In the genomic region with DNA sequence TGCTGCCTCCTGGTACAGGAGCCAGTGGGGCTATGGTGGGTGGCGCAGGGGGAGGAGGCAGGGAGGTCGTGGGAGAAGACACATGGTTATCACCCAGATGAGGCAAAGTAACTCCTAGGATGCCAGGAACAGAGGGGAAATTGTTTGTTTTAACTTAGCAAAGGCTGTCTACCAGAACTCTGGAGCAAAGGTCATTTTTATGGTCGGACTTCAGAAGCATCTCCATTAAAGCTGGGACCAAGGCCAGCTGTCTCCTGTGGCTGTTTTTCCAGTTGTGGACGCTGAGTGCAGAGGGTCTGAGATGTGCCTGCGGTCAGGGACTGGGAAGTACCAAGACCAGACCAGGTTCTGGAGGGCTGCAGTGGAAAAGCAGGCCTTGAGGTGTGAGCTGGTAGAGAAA, we compare ENCODE assay signal across 30 cellular contexts.
"Had no signal": no experiment of that assay in that cellular context is flagged by ENCODE, and none has a peak within 500 bp of the region (broad histone marks: within the 10 kb centered on the region; RNA-seq: fewer than 3 reads in every experiment).

No MANE protein-coding gene starts in this region.

- H3K4me1 ChIP-seq: lower lobe of right lung, prostate gland, vagina had no signal

- H3K9me3 Mint-ChIP-seq: immature natural killer cell; natural killer cell treated with Interleukin-12 subunit alpha and Interleukin-12 subunit beta and Interleukin-15 and Interleukin-18, amount 100 ng/mL, for 72 hours; stimulated activated naive CD8-positive, alpha-beta T cell treated with anti-CD3 and anti-CD28 coated beads, Interleukin-15, amount 100 ng/mL, for 72 hours had no signal

- H3K36me3 ChIP-seq: lower lobe of right lung, pancreas, prostate gland, sigmoid colon, tibial nerve, upper lobe of left lung, vagina had no signal

- FAIRE-seq: islet of Langerhans, kidney, pancreas had no signal

- DNase-seq: head of caudate nucleus; hypothalamus; immature natural killer cell; kidney; left ventricle myocardium superior; lower lobe of right lung; mammary epithelial cell; mesenchymal stem cell; naive B cell; nucleus accumbens; posterior cingulate gyrus; retina; right cardiac atrium; sigmoid colon; stimulated activated CD4-positive, alpha-beta T cell treated with anti-CD3 and anti-CD28 coated beads, Interleukin-1b, Interleukin-23, amount 100 ng/mL, for 48 hours; stimulated activated CD4-positive, alpha-beta T cell treated with anti-CD3 and anti-CD28 coated beads, Interleukin-2, amount 100 ng/mL, for 48 hours; stimulated activated CD4-positive, alpha-beta T cell treated with anti-CD3 and anti-CD28 coated beads, Interleukin-4, amount 100 ng/mL, for 4 hours; stimulated activated CD8-positive, alpha-beta memory T cell treated with anti-CD3 and anti-CD28 coated beads, Interleukin-4, amount 100 ng/mL, for 48 hours; stimulated activated naive CD4-positive, alpha-beta T cell treated with Interleukin-2 at 50 U/mL for 16 hours; stimulated activated naive CD8-positive, alpha-beta T cell treated with anti-CD3 and anti-CD28 coated beads, Interleukin-15, amount 100 ng/mL, for 72 hours; substantia nigra; upper lobe of left lung had no signal

- H3K27me3 ChIP-seq: pancreas, sigmoid colon, tibial nerve, upper lobe of left lung, vagina had no signal

- ATAC-seq: left ventricle myocardium superior; lower lobe of right lung; natural killer cell treated with Interleukin-12 subunit alpha and Interleukin-12 subunit beta and Interleukin-15 and Interleukin-18, amount 100 ng/mL, for 72 hours; pancreas; right cardiac atrium; stimulated activated memory B cell treated with anti-CD40 and anti-IgM and Interleukin-4, amounts not matched to agents 10 μg/mL and 1 μg/mL and 100 μg/mL, for 72 hours; stimulated activated naive CD8-positive, alpha-beta T cell treated with anti-CD3 and anti-CD28 coated beads, Interleukin-15, amount 100 ng/mL, for 72 hours had no signal

- H3K27me3 Mint-ChIP-seq: stimulated activated naive CD8-positive, alpha-beta T cell treated with anti-CD3 and anti-CD28 coated beads, Interleukin-15, amount 100 ng/mL, for 72 hours had no signal

- H3K4me3 ChIP-seq: lower lobe of right lung, pancreas, prostate gland, sigmoid colon, smooth muscle cell, tibial nerve, upper lobe of left lung, vagina had no signal

- H3K4me3 Mint-ChIP-seq: immature natural killer cell; naive B cell; natural killer cell treated with Interleukin-12 subunit alpha and Interleukin-12 subunit beta and Interleukin-15 and Interleukin-18, amount 100 ng/mL, for 72 hours; stimulated activated memory B cell treated with anti-CD40 and anti-IgM and Interleukin-4, amounts not matched to agents 10 μg/mL and 1 μg/mL and 100 μg/mL, for 72 hours; stimulated activated naive CD8-positive, alpha-beta T cell treated with anti-CD3 and anti-CD28 coated beads, Interleukin-15, amount 100 ng/mL, for 72 hours had no signal

- H3K4me2 ChIP-seq: smooth muscle cell had no signal

- H3K9me3 ChIP-seq: lower lobe of right lung, pancreas, prostate gland, sigmoid colon, tibial nerve, upper lobe of left lung, vagina had no signal

- H3K27ac ChIP-seq: lower lobe of right lung, pancreas, prostate gland, sigmoid colon, tibial nerve, upper lobe of left lung, vagina had no signal

- H3K4me1 Mint-ChIP-seq: immature natural killer cell; naive B cell; stimulated activated memory B cell treated with anti-CD40 and anti-IgM and Interleukin-4, amounts not matched to agents 10 μg/mL and 1 μg/mL and 100 μg/mL, for 72 hours; stimulated activated naive CD8-positive, alpha-beta T cell treated with anti-CD3 and anti-CD28 coated beads, Interleukin-15, amount 100 ng/mL, for 72 hours had no signal

- H3K36me3 Mint-ChIP-seq: immature natural killer cell; naive B cell; natural killer cell treated with Interleukin-12 subunit alpha and Interleukin-12 subunit beta and Interleukin-15 and Interleukin-18, amount 100 ng/mL, for 72 hours; stimulated activated memory B cell treated with anti-CD40 and anti-IgM and Interleukin-4, amounts not matched to agents 10 μg/mL and 1 μg/mL and 100 μg/mL, for 72 hours had no signal

- H3K27ac Mint-ChIP-seq: immature natural killer cell; natural killer cell treated with Interleukin-12 subunit alpha and Interleukin-12 subunit beta and Interleukin-15 and Interleukin-18, amount 100 ng/mL, for 72 hours; stimulated activated memory B cell treated with anti-CD40 and anti-IgM and Interleukin-4, amounts not matched to agents 10 μg/mL and 1 μg/mL and 100 μg/mL, for 72 hours had no signal
